In genomic region chr12:84791444-84791843, GRCh38 we compare ENCODE assay signal across 22 cellular contexts.
DNase-seq lines count a peak whose midpoint lies in the region; ATAC-seq, FAIRE-seq and TF ChIP-seq lines count a peak whose summit lies in the region.
"Had no signal": no experiment of that assay in that cellular context is flagged by ENCODE, and none has a peak within 500 bp of the region (broad histone marks: within the 10 kb centered on the region; RNA-seq: fewer than 3 reads in every experiment).

No MANE protein-coding gene starts in this region.

- FAIRE-seq in H54 (lab: Jason Lieb, UNC): peak; percentile 38
- FAIRE-seq: A204.1, GM12878, HepG2 had no signal

- TF ChIP-seq CTCF in spleen (IDR thresholded peaks at IDR 0.05 in 8 of 11, conservative IDR thresholded peaks at IDR 0.05 in 3 of 11): no peak

- ATAC-seq in SK-N-SH treated with all-trans-retinoic acid at 6 μM for 48 hours: peak; percentile 34; the same call in 2 of the 3 replicates
- ATAC-seq: GM12878, HepG2 had no signal

- H3K27me3 ChIP-seq in skeletal muscle satellite cell (ENCODE audit: control insufficient read depth, insufficient read depth, low read length): no peaks in the 10 kb centered on the region
- no peaks in the 10 kb centered on the region for H3K27me3 ChIP-seq in spleen (replicated peaks in 1 of 7)
- H3K27me3 ChIP-seq: BE2C had no signal

- no peak for DNase-seq in H54 (ENCODE audit: insufficient read length, low spot score)
- peak; percentile 19 for DNase-seq in iris pigment epithelial cell (ENCODE audit: low read depth)
- no peak for DNase-seq in spleen
- DNase-seq in dedifferentiated amniotic fluid mesenchymal stem cell (ENCODE audit: extremely low spot score): no peak
- DNase-seq in activated CD4-positive, alpha-beta T cell treated with anti-CD3 and anti-CD28 coated beads for 1 hour: no peak
- no peak for DNase-seq in DMS53 treated with DMSO at 0.1 percent for 48 hours (lab: John Stamatoyannopoulos, UW; ENCODE audit: unreplicated experiment)
- DNase-seq: ACHN; BE2C; C1 segment of cervical spinal cord; CD4-positive, CD25-positive, alpha-beta regulatory T cell; CD8-positive, alpha-beta memory T cell; COR-L47; DMS 273 treated with DMSO at 0.1 percent for 48 hours; DMS53; HCEC 1CT; HFFc6; KBM-7 had no signal

- H3K9me3 ChIP-seq in skeletal muscle satellite cell (replicated peaks; ENCODE audit: low read length) (no peaks in the 10 kb centered on the region), spleen (no peaks in the 10 kb centered on the region)
- H3K9me3 ChIP-seq: BE2C had no signal

- no peak overlapping the region for H3K27ac ChIP-seq in spleen

- H3K4me3 ChIP-seq in skeletal muscle satellite cell (ENCODE audit: low read length) (no peak overlapping the region), spleen (no peak overlapping the region)
- H3K4me3 ChIP-seq: GM12878 had no signal

- H3K4me2 ChIP-seq in skeletal muscle satellite cell (ENCODE audit: low read length): peak overlapping the region; percentile 37

- H3K36me3 ChIP-seq in skeletal muscle satellite cell (ENCODE audit: insufficient read depth, low read length) (no peaks in the 10 kb centered on the region), spleen (no peaks in the 10 kb centered on the region)
- H3K36me3 ChIP-seq: BE2C had no signal

- peaks cover 19% of the 10 kb centered on the region for H3K4me1 ChIP-seq in skeletal muscle satellite cell (ENCODE audit: control insufficient read depth, insufficient read depth, low read length)
- H3K4me1 ChIP-seq in spleen: no peaks in the 10 kb centered on the region

- no peak overlapping the region for H3K9ac ChIP-seq in skeletal muscle satellite cell (ENCODE audit: low read depth, low read length)

- TF ChIP-seq POLR2A in H54 (IDR thresholded peaks at IDR 0.05; ENCODE audit: low read depth, low read length) (no peak), spleen (IDR thresholded peaks at IDR 0.05) (no peak)

- intact Hi-C loops in spleen (cut with DNase I; ENCODE audit: low total_unique reads): no loop called here

TF ChIP-seq in SK-N-SH treated with all-trans-retinoic acid at 6 μM for 48 hours, 23 proteins besides CTCF, POLR2A, EP300 and RAD21:
- TF ChIP-seq PPARA (CRISPR knock-in tag; IDR thresholded peaks at IDR 0.05; ENCODE audit: borderline replicate concordance): no peak
- no peak for TF ChIP-seq TSHZ2 (CRISPR knock-in tag; IDR thresholded peaks at IDR 0.05)
- TF ChIP-seq ZFP30 (CRISPR knock-in tag; IDR thresholded peaks at IDR 0.05): no peak
- TF ChIP-seq ISL1 (CRISPR knock-in tag; IDR thresholded peaks at IDR 0.05): no peak
- TF ChIP-seq BACH2 (CRISPR knock-in tag; IDR thresholded peaks at IDR 0.05; ENCODE audit: borderline replicate concordance): no peak
- TF ChIP-seq RARB (CRISPR knock-in tag; IDR thresholded peaks at IDR 0.05): no peak
- no peak for TF ChIP-seq CSRNP3 (CRISPR knock-in tag; IDR thresholded peaks at IDR 0.05)
- no peak for TF ChIP-seq CREB5 (CRISPR knock-in tag; IDR thresholded peaks at IDR 0.05; ENCODE audit: low read depth)
- TF ChIP-seq ARNTL (CRISPR knock-in tag; IDR thresholded peaks at IDR 0.05; ENCODE audit: borderline replicate concordance, low read depth): no peak
- TF ChIP-seq SNAI2 (CRISPR knock-in tag; IDR thresholded peaks at IDR 0.05): no peak
- no peak for TF ChIP-seq TOX (CRISPR knock-in tag; IDR thresholded peaks at IDR 0.05; ENCODE audit: borderline replicate concordance)
